8 cellular contexts compared by ENCODE assay signal in the genomic region with DNA sequence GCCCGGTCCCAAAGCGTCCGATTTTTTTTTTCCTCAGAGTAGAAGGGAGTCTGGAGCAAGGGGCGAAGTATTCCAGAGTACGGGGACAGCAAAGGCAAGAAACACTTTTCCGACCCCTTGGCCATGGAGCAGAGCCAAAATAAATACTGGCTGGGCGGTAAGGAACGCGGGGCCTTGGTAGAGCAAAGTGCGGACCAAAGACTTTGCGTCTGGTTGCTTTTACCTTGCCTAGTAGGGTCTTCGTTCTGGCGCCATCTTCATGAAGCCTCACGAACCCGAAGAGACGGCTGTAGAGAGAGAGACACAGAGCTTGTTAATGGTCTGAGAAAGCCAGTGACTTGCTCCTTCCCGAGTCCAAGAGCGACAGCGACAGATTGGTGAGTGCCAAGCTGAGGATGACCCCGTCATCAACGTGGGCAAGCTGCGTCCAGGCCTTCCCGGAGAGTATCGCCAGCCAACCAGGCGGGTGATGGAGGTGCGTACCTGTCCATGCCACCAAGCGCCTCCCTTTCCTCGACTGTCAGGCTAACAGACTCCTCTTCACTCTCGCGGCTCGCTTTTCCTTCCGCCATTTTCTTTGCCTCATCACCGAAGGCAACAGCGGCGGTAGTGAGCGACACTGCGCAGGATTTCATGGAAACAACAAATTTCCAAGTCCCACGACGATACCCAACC. TPM values are rescaled to one million over a fixed set of nuclear protein-coding genes. Genes with fewer than 3 reads are reported as not detected.
A peak's percentile ranks its signal among the peaks of the same experiment; 100 is the strongest.
DNase-seq lines count a peak whose midpoint lies in the region; ATAC-seq, FAIRE-seq and TF ChIP-seq lines count a peak whose summit lies in the region.
"Had no signal": no experiment of that assay in that cellular context is flagged by ENCODE, and none has a peak within 500 bp of the region (broad histone marks: within the 10 kb centered on the region; RNA-seq: fewer than 3 reads in every experiment).

No MANE protein-coding gene starts in this region.

- peaks cover 25% of the 10 kb centered on the region for H3K4me1 Mint-ChIP-seq in HFFc6 (ENCODE audit: low read depth)
- H3K4me1 Mint-ChIP-seq in effector memory CD8-positive, alpha-beta T cell (ENCODE audit: low read depth in 2 of 2), result peaks cover 13 to 39% of the 10 kb centered on the region in 2 donors

- H3K9me3 Mint-ChIP-seq in HFFc6, result no peaks in the 10 kb centered on the region
- no peaks in the 10 kb centered on the region for H3K9me3 Mint-ChIP-seq in effector memory CD8-positive, alpha-beta T cell

- H3K27me3 Mint-ChIP-seq in HFFc6 (ENCODE audit: insufficient read depth), result no peaks in the 10 kb centered on the region; the same call in none of the 2 replicates
- no peaks in the 10 kb centered on the region for H3K27me3 Mint-ChIP-seq in effector memory CD8-positive, alpha-beta T cell

- DNase-seq in HFFc6, result peak; percentile 3
- peak in 4 of 5 donors; percentile 30 to 62 (median 46) for DNase-seq in T-helper 1 cell
- DNase-seq in effector memory CD8-positive, alpha-beta T cell, result peak; percentile 49 to 77 (median 55)
- peak; percentile 38 for DNase-seq in putamen (ENCODE audit: low spot score)
- DNase-seq in epidermal melanocyte (ENCODE audit: insufficient read length, low spot score), result no peak
- DNase-seq in urothelium cell line (ENCODE audit: low spot score), result no peak

- ATAC-seq in effector memory CD8-positive, alpha-beta T cell (replicated peaks), result peak; percentile 70
- ATAC-seq in GM19351 (IDR thresholded peaks at IDR 0.05; ENCODE audit: unreplicated experiment), result no peak

- peak overlapping the region; percentile 92 for H3K4me3 Mint-ChIP-seq in HFFc6
- peak overlapping the region; percentile 84 to 94 for H3K4me3 Mint-ChIP-seq in effector memory CD8-positive, alpha-beta T cell

- no peak for TF ChIP-seq CTCF in HFFc6 (IDR thresholded peaks at IDR 0.05)

- FAIRE-seq in urothelium cell line (lab: Jason Lieb, UNC), result no peak

- H3K36me3 Mint-ChIP-seq in HFFc6 (ENCODE audit: low read depth), result peaks cover 5% of the 10 kb centered on the region; the same call in 1 of the 2 replicates
- peaks cover 28% of the 10 kb centered on the region for H3K36me3 Mint-ChIP-seq in effector memory CD8-positive, alpha-beta T cell (ENCODE audit: insufficient read depth)

- H3K27ac Mint-ChIP-seq in HFFc6, result peak overlapping the region; percentile 95
- H3K27ac Mint-ChIP-seq in effector memory CD8-positive, alpha-beta T cell, result peak overlapping the region; percentile 96 to 97

RNA-seq across cellular contexts. Expression of a gene that starts 0.7 kb away (rescaled TPM):
- 1 to 10 TPM; 5.6 to 8.2 (median 7.1) TPM for total RNA-seq in HFFc6 (2021; fragmentation: NEBNext Ultra II Directional; extraction: Animal tissue kit (Norgen Biotek cat#: 25700))
- total RNA-seq: SK-MEL-5 had no signal

Comparison
In these comparisons a context has a peak if more than half of its experiments do, and no peak if none do; other contexts are left out.
1. DNase-seq: peak in HFFc6 (single experiment), T-helper 1 cell (4 of 5), effector memory CD8-positive, alpha-beta T cell (3 of 3) and putamen (single experiment); none in epidermal melanocyte (single experiment) and urothelium cell line (single experiment).